10 cellular contexts compared by ENCODE assay signal in genomic region chr10:125137601-125138438, GRCh38. TPM values are rescaled to one million over a fixed set of nuclear protein-coding genes. Genes with fewer than 3 reads are reported as not detected.
DNase-seq lines count a peak whose midpoint lies in the region; ATAC-seq and TF ChIP-seq lines count a peak whose summit lies in the region.
"Had no signal": no experiment of that assay in that cellular context is flagged by ENCODE, and none has a peak within 500 bp of the region (broad histone marks: within the 10 kb centered on the region; RNA-seq: fewer than 3 reads in every experiment).

No MANE protein-coding gene starts in this region.

- H3K4me1 ChIP-seq in left ventricle myocardium inferior (peaks cover 87% of the 10 kb centered on the region), psoas muscle (peaks cover 71% of the 10 kb centered on the region)

- H3K4me3 ChIP-seq in left ventricle myocardium inferior (no peak overlapping the region), psoas muscle (peak overlapping the region; percentile 25)
- H3K4me3 ChIP-seq: PC-9 had no signal

- intact Hi-C loops in left ventricle myocardium inferior (cut with micrococcal nuclease) (no loop called here), psoas muscle (cut with DNase I) (no loop called here)

- peak overlapping the region; percentile 45 for H3K27ac ChIP-seq in left ventricle myocardium inferior (replicated peaks)
- peak overlapping the region; percentile 47 for H3K27ac ChIP-seq in psoas muscle
- H3K27ac ChIP-seq: PC-9 had no signal

- H3K27me3 ChIP-seq in left ventricle myocardium inferior (ENCODE audit: low read depth) (no peaks in the 10 kb centered on the region), psoas muscle (ENCODE audit: insufficient read depth in 3 of 3, low read length in 2 of 3) (no peaks in the 10 kb centered on the region)

- H3K9me3 ChIP-seq in left ventricle myocardium inferior (replicated peaks), result no peaks in the 10 kb centered on the region
- no peaks in the 10 kb centered on the region for H3K9me3 ChIP-seq in psoas muscle

- H3K36me3 ChIP-seq in left ventricle myocardium inferior (peaks cover 7% of the 10 kb centered on the region), psoas muscle (ENCODE audit: insufficient read depth in 1 of 2, low read depth in 1 of 2) (no peaks in the 10 kb centered on the region)

- peak; percentile 41 to 70 (median 63) for ATAC-seq in psoas muscle
- no peak for ATAC-seq in HG03442 (IDR thresholded peaks at IDR 0.05; ENCODE audit: unreplicated experiment)

- TF ChIP-seq CTCF in left ventricle myocardium inferior (IDR thresholded peaks at IDR 0.05; ENCODE audit: borderline replicate concordance) (no peak), psoas muscle (IDR thresholded peaks at IDR 0.05) (peak; percentile 11)

- 35 to 45% (median 37%) methylated on average over 25 of the region's 25 CpGs for whole genome bisulfite sequencing in psoas muscle, 3 donors

- peak; percentile 36 for DNase-seq in HT-29 (ENCODE audit: low spot score)
- peak; percentile 36 for DNase-seq in NCI-H2196 treated with DMSO at 0.1 percent for 48 hours (lab: John Stamatoyannopoulos, UW; ENCODE audit: unreplicated experiment)
- no peak for DNase-seq in left ventricle myocardium inferior
- no peak for DNase-seq in psoas muscle
- no peak for DNase-seq in activated CD4-positive, alpha-beta T cell treated with anti-CD3 and anti-CD28 coated beads for 1 hour
- DNase-seq in ureter (ENCODE audit: low spot score), result no peak
- DNase-seq in superior temporal gyrus (ENCODE audit: extremely low spot score), result no peak
- DNase-seq: PC-9, T-helper 9 cell had no signal

RNA-seq across cellular contexts. Expression of gene CTBP2, which starts 22.5 kb away (rescaled TPM):
- 171 and 207 TPM in 2 replicates for total RNA-seq in HT-29 (2014; rRNA removed; shearing (Covaris generic))
- total RNA-seq in left ventricle myocardium inferior, result 29.1 TPM
- 10 to 100 TPM; 31.8 to 49.8 (median 33.8) TPM for total RNA-seq in psoas muscle
- polyA plus RNA-seq in psoas muscle, result 10 to 100 TPM; 14.7 to 41.8 (median 15.2) TPM
- 94.5 TPM for total RNA-seq in ureter

Comparison
In these comparisons a context has a peak if more than half of its experiments do, and no peak if none do; other contexts are left out.
1. DNase-seq: peak in HT-29 (single experiment) and NCI-H2196 treated with DMSO at 0.1 percent for 48 hours (single experiment); none in left ventricle myocardium inferior (single experiment), psoas muscle (0 of 2), activated CD4-positive, alpha-beta T cell treated with anti-CD3 and anti-CD28 coated beads for 1 hour (single experiment), ureter (single experiment) and superior temporal gyrus (single experiment).